27 cellular contexts compared by ENCODE assay signal in the genomic region with DNA sequence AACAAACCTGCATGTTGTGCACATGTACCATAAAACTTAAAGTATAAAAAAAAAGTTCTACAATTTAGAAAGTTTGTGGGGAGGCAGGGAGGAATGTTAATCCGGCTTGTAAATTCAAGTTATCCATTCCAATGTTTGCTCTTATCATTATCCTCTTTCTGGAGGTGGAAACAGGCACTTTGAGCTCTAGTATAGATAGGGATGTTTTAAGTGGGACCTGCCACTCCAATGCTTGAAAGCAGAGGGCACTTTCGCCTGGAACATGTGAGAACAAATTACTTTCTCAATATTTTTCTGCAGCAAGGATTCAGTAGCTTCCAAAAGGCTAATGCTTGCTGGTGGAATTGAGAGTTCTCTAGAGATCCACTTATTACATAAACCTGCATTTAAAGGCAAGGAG. TPM values are rescaled to one million over a fixed set of nuclear protein-coding genes. Genes with fewer than 3 reads are reported as not detected.
"Had no signal": no experiment of that assay in that cellular context is flagged by ENCODE, and none has a peak within 500 bp of the region (broad histone marks: within the 10 kb centered on the region; RNA-seq: fewer than 3 reads in every experiment).

No MANE protein-coding gene starts in this region.

- DNase-seq: Kasumi-1; MM.1S; NCI-H1048; NCI-H1105; NCI-H1436 treated with DMSO at 0.1 percent for 48 hours; NCI-H1694; NCI-H1930; NCI-H2081; NCI-H2227 treated with DMSO at 0.1 percent for 48 hours; NCI-H524; NCI-H526 treated with DMSO at 0.1 percent for 48 hours; NK-92 treated with Interleukin-12 subunit alpha and Interleukin-12 subunit beta, amount 100 ng/mL, for 24 hours; PC-9; Peyer's patch; SHP77 treated with DMSO at 0.1 percent for 48 hours; SJCRH30; T-helper 1 cell; T-helper 17 cell had no signal

- ATAC-seq: K562, Right ventricle myocardium inferior, SK-N-SH treated with all-trans-retinoic acid at 6 μM for 48 hours, T-helper 17 cell had no signal

- H3K27me3 ChIP-seq: Peyer's patch, SJCRH30 had no signal

- H3K4me3 Mint-ChIP-seq: T-helper 17 cell had no signal

- H3K36me3 ChIP-seq: Peyer's patch, SJCRH30 had no signal

- H3K4me1 ChIP-seq: Peyer's patch, SJCRH30 had no signal

- H3K4me1 Mint-ChIP-seq: IgD-negative memory B cell, T-helper 17 cell had no signal

- H3K27me3 Mint-ChIP-seq: IgD-negative memory B cell, T-helper 17 cell had no signal

- H3K4me3 ChIP-seq: K562, PC-9, Peyer's patch, SJCRH30 had no signal

- H3K9me3 ChIP-seq: Peyer's patch, SJCRH30 had no signal

- H3K27ac ChIP-seq: HL-60, KMS-11, PC-9, Peyer's patch, SJCRH30 had no signal

- H3K27ac Mint-ChIP-seq: IgD-negative memory B cell, T-helper 17 cell had no signal

- H3K9me3 Mint-ChIP-seq: IgD-negative memory B cell had no signal

RNA-seq across cellular contexts. Expression of gene FEZF1, which starts 45.6 kb away (rescaled TPM):
- total RNA-seq: K562, M059J, OCI-LY7, PC-9, Peyer's patch, Right ventricle myocardium inferior, RPMI7951, SJCRH30, T-helper 17 cell had no signal
- polyA plus RNA-seq: IgD-negative memory B cell, K562 had no signal
